8 cellular contexts compared by ENCODE assay signal in genomic region chr12:6851153-6851920, GRCh38. TPM values are rescaled to one million over a fixed set of nuclear protein-coding genes. Genes with fewer than 3 reads are reported as not detected.
DNase-seq lines count a peak whose midpoint lies in the region; ATAC-seq, FAIRE-seq and TF ChIP-seq lines count a peak whose summit lies in the region.

TSS of gene CDCA3 (minus strand) at chr12:6851286. CDS start at chr12:6850952, 334 bp downstream.

- TF ChIP-seq EP300 in upper lobe of left lung (IDR thresholded peaks at IDR 0.05), result no peak

- H3K36me3 ChIP-seq in adrenal gland (replicated peaks in 1 of 2) (peaks cover 0 to 13% of the 10 kb centered on the region in 2 donors), heart left ventricle (peaks cover 0 to 47% (median 36%) of the 10 kb centered on the region in 9 donors), upper lobe of left lung (peaks cover 2 to 14% (median 9%) of the 10 kb centered on the region in 4 donors)

- peak; percentile 100 for DNase-seq in GM12892 (ENCODE audit: insufficient read length)
- peak; percentile 100 for DNase-seq in NCI-H146 (lab: John Stamatoyannopoulos, UW)
- peak; percentile 84 to 98 (median 90) for DNase-seq in T-helper 1 cell
- peak; percentile 96 to 99 (median 98) for DNase-seq in adrenal gland
- peak; percentile 94 to 98 (median 96) for DNase-seq in heart left ventricle
- DNase-seq in pons (ENCODE audit: low spot score), result peak; percentile 100
- peak; percentile 72 to 98 for DNase-seq in upper lobe of left lung

- peaks cover 13 to 24% of the 10 kb centered on the region in 2 donors for H3K4me1 ChIP-seq in adrenal gland (replicated peaks in 1 of 2)
- H3K4me1 ChIP-seq in heart left ventricle, result peaks cover 0 to 22% (median 14%) of the 10 kb centered on the region in 12 donors
- H3K4me1 ChIP-seq in upper lobe of left lung, result peaks cover 13 to 23% (median 16%) of the 10 kb centered on the region in 4 donors

- WGBS in adrenal gland, 4 donors, result 0 to 1% (median 1%) methylated on average over 31 to 37 of the region's 37 CpGs
- WGBS in heart left ventricle, 4 donors, result 0 to 1% (median 0%) methylated on average over 33 to 37 of the region's 37 CpGs
- WGBS in upper lobe of left lung, 2 donors, result 0 to 1% methylated on average over 29 to 37 of the region's 37 CpGs

- H3K4me3 ChIP-seq in adrenal gland (peak within 1 kb of the TSS in 3 of 4 donors; percentile 57 to 67 (median 63)), heart left ventricle (peak within 1 kb of the TSS; percentile 50 to 83 (median 72)), upper lobe of left lung (peak within 1 kb of the TSS; percentile 48 to 71 (median 67))

- H3K9me3 ChIP-seq in adrenal gland (replicated peaks in 1 of 3) (no peaks in the 10 kb centered on the region), heart left ventricle (no peaks in the 10 kb centered on the region), upper lobe of left lung (no peaks in the 10 kb centered on the region)

- intact Hi-C loops in adrenal gland (cut with DNase I), result no loop called here
- intact Hi-C loops in heart left ventricle (cut with DNase I), result no loop called here

- FAIRE-seq in GM12892 (lab: Jason Lieb, UNC), result peak; percentile 99

- peak; percentile 49 for ATAC-seq in HG02852 (IDR thresholded peaks at IDR 0.05; ENCODE audit: unreplicated experiment)
- peak; percentile 75 to 81 (median 78) for ATAC-seq in heart left ventricle
- ATAC-seq in upper lobe of left lung (ENCODE audit: low FRiP score in 2 of 2), result peak; percentile 88 to 92

- TF ChIP-seq POLR2A in GM12892 (IDR thresholded peaks at IDR 0.05; ENCODE audit: low read depth, low read length) (peak; percentile 87; the same call in 1 of the 2 replicates), adrenal gland (IDR thresholded peaks at IDR 0.05) (peak; percentile 88 to 94), heart left ventricle (IDR thresholded peaks at IDR 0.05) (peak; percentile 83 to 86), upper lobe of left lung (IDR thresholded peaks at IDR 0.05) (peak in 3 of 4 donors; percentile 88 to 94 (median 88))

- H3K27me3 ChIP-seq in adrenal gland (no peaks in the 10 kb centered on the region), heart left ventricle (no peaks in the 10 kb centered on the region), upper lobe of left lung (no peaks in the 10 kb centered on the region)

- H3K27ac ChIP-seq in adrenal gland, result peak within 1 kb of the TSS; percentile 84 to 98 (median 95)
- H3K27ac ChIP-seq in heart left ventricle, result peak within 1 kb of the TSS; percentile 64 to 99 (median 94)
- H3K27ac ChIP-seq in upper lobe of left lung, result peak within 1 kb of the TSS; percentile 88 to 94 (median 91)

- peak in 1 of 6 experiments; percentile 21 for TF ChIP-seq CTCF in adrenal gland (IDR thresholded peaks at IDR 0.05)
- no peak for TF ChIP-seq CTCF in heart left ventricle (IDR thresholded peaks at IDR 0.05)
- TF ChIP-seq CTCF in upper lobe of left lung (IDR thresholded peaks at IDR 0.05), result peak in 2 of 6 experiments; percentile 9 to 15

RNA-seq across cellular contexts. Expression of gene CDCA3, which starts in this region (rescaled TPM):
- polyA plus RNA-seq in GM12892 (2012; ENCODE audit: missing spikeins), result 33.6 TPM
- total RNA-seq in adrenal gland (1 to 10 TPM in 7 of 8 donors, not detected in 1; 2.6 to 4.3 (median 3.3) TPM), heart left ventricle (1 to 10 TPM in 1 of 9 donors, under 1 TPM in 7, not detected in 1; 0.44 to 8.3 (median 0.96) TPM), upper lobe of left lung (10 to 100 TPM in 1 of 6 donors, 1 to 10 TPM in 3, under 1 TPM in 1, not detected in 1; 0.39 to 10.3 (median 2.8) TPM)
- polyA plus RNA-seq in adrenal gland (1 to 10 TPM; 3.5 to 5.5 (median 5.3) TPM), heart left ventricle (under 1 TPM; 0.42 to 0.65 TPM)

Comparison
In these comparisons a context has a peak if more than half of its experiments do, and no peak if none do; other contexts are left out.
1. Peak in every context shown above with its lines: DNase-seq, ATAC-seq, H3K4me3 ChIP-seq and H3K27ac ChIP-seq.